Comparison of ENCODE assay signal across 23 cellular contexts in genomic region chr10:62843591-62843990, GRCh38.
"Had no signal": no experiment of that assay in that cellular context is flagged by ENCODE, and none has a peak within 500 bp of the region (broad histone marks: within the 10 kb centered on the region; RNA-seq: fewer than 3 reads in every experiment).

No MANE protein-coding gene starts in this region.

- H3K4me2 ChIP-seq: neural progenitor cell had no signal

- H3K4me3 Mint-ChIP-seq: activated CD4-positive, alpha-beta memory T cell treated with anti-CD3 and anti-CD28 coated beads, Interleukin-2, amount 10 ng/mL, durations not matched to agents 7 days and 5 days; activated naive CD4-positive, alpha-beta T cell treated with anti-CD3 and anti-CD28 coated beads, Interleukin-2, amount 50 U/mL, for 24 hours; activated T-cell treated with anti-CD3 and anti-CD28 coated beads, Interleukin-2, amount 50 U/mL, for 4 hours; dendritic cell treated with granulocyte-macrophage colony-stimulating factor and Interleukin-4, amounts not matched to agents 40 ng/mL and 50 ng/mL, for 4 days; immature natural killer cell; memory B cell; naive B cell; neural progenitor cell had no signal

- H3K27me3 Mint-ChIP-seq: memory B cell had no signal

- H3K9me3 ChIP-seq: psoas muscle had no signal

- H3K27ac ChIP-seq: cardiac muscle cell, esophagus muscularis mucosa, gastroesophageal sphincter, heart right ventricle, neural progenitor cell, psoas muscle, thoracic aorta, upper lobe of left lung, VCaP had no signal

- H3K9me3 Mint-ChIP-seq: memory B cell had no signal

- H3K4me1 Mint-ChIP-seq: activated CD4-positive, alpha-beta memory T cell treated with anti-CD3 and anti-CD28 coated beads, Interleukin-2, amount 10 ng/mL, durations not matched to agents 7 days and 5 days; neural progenitor cell had no signal

- H3K36me3 Mint-ChIP-seq: memory B cell, neural progenitor cell had no signal

- DNase-seq: activated CD4-positive, alpha-beta memory T cell treated with anti-CD3 and anti-CD28 coated beads, Interleukin-2, amount 10 ng/mL, durations not matched to agents 7 days and 5 days; activated CD4-positive, CD25-positive, alpha-beta regulatory T cell treated with anti-CD3 and anti-CD28 coated beads, Interleukin-2, amount 50 U/mL, for 72 hours; effector CD8-positive, alpha-beta T cell; heart right ventricle; immature natural killer cell; left ventricle myocardium superior; mucosa of descending colon; naive B cell; psoas muscle; right cardiac atrium; stimulated activated CD4-positive, alpha-beta T cell treated with anti-CD3 and anti-CD28 coated beads, Interleukin-4, amount 100 ng/mL, for 1 hour; upper lobe of left lung had no signal

- H3K4me3 ChIP-seq: cardiac muscle cell, esophagus muscularis mucosa, gastroesophageal sphincter, heart right ventricle, mucosa of descending colon, neural progenitor cell, psoas muscle, skin epidermis, thoracic aorta, upper lobe of left lung had no signal

- H2AFZ ChIP-seq: neural progenitor cell had no signal

- ATAC-seq: gastroesophageal sphincter, heart right ventricle, left ventricle myocardium superior, mucosa of descending colon, psoas muscle, right cardiac atrium had no signal

- H3K27me3 ChIP-seq: esophagus muscularis mucosa, heart right ventricle, neural progenitor cell, upper lobe of left lung had no signal

- H3K36me3 ChIP-seq: cardiac muscle cell, esophagus muscularis mucosa, gastroesophageal sphincter, heart right ventricle, neural progenitor cell, thoracic aorta, upper lobe of left lung had no signal

- H3K4me1 ChIP-seq: esophagus muscularis mucosa, gastroesophageal sphincter, heart right ventricle, neural progenitor cell, psoas muscle, upper lobe of left lung had no signal

- H3K27ac Mint-ChIP-seq: activated CD4-positive, alpha-beta memory T cell treated with anti-CD3 and anti-CD28 coated beads, Interleukin-2, amount 10 ng/mL, durations not matched to agents 7 days and 5 days; dendritic cell treated with granulocyte-macrophage colony-stimulating factor and Interleukin-4, amounts not matched to agents 40 ng/mL and 50 ng/mL, for 4 days; memory B cell; neural progenitor cell had no signal
